In genomic region chr2:53347219-53347618, GRCh38 we compare ENCODE assay signal across 14 cellular contexts.
DNase-seq lines count a peak whose midpoint lies in the region; ATAC-seq, FAIRE-seq and TF ChIP-seq lines count a peak whose summit lies in the region.
"Had no signal": no experiment of that assay in that cellular context is flagged by ENCODE, and none has a peak within 500 bp of the region (broad histone marks: within the 10 kb centered on the region; RNA-seq: fewer than 3 reads in every experiment).

No MANE protein-coding gene starts in this region.

- no peak for ATAC-seq in HG02870 (IDR thresholded peaks at IDR 0.05; ENCODE audit: unreplicated experiment)
- ATAC-seq in activated naive CD8-positive, alpha-beta T cell treated with anti-CD3 and anti-CD28 coated beads, Interleukin-2, amount 50 U/mL, for 24 hours = no peak

- H3K36me3 ChIP-seq in bronchial epithelial cell (ENCODE audit: control insufficient read depth, insufficient read depth, low read length) = no peaks in the 10 kb centered on the region
- H3K36me3 ChIP-seq: BLaER1, HAP-1 had no signal

- H3K36me3 Mint-ChIP-seq in activated naive CD8-positive, alpha-beta T cell treated with anti-CD3 and anti-CD28 coated beads, Interleukin-2, amount 50 U/mL, for 24 hours (ENCODE audit: low read depth) = no peaks in the 10 kb centered on the region
- H3K36me3 Mint-ChIP-seq: CD8-positive, alpha-beta memory T cell had no signal

- H3K27ac Mint-ChIP-seq in activated naive CD8-positive, alpha-beta T cell treated with anti-CD3 and anti-CD28 coated beads, Interleukin-2, amount 50 U/mL, for 24 hours = no peak overlapping the region

- H3K27me3 Mint-ChIP-seq in activated naive CD8-positive, alpha-beta T cell treated with anti-CD3 and anti-CD28 coated beads, Interleukin-2, amount 50 U/mL, for 24 hours = no peaks in the 10 kb centered on the region

- DNase-seq in NCI-H226 (peak; percentile 22), bronchial epithelial cell (ENCODE audit: low read depth) (peak; percentile 35), fibroblast of pulmonary artery (ENCODE audit: low read depth) (peak; percentile 23), HK-2 (ENCODE audit: unreplicated experiment) (no peak)
- no peak for DNase-seq in activated naive CD8-positive, alpha-beta T cell treated with anti-CD3 and anti-CD28 coated beads, Interleukin-2, amount 50 U/mL, for 24 hours
- DNase-seq: Caco-2; CD8-positive, alpha-beta memory T cell; DND-41; GF-D8 had no signal

- H3K4me3 ChIP-seq in bronchial epithelial cell (ENCODE audit: low read depth, low read length) (no peak overlapping the region), fibroblast of pulmonary artery (replicated peaks; ENCODE audit: low read depth, low read length) (no peak overlapping the region)
- H3K4me3 ChIP-seq: BLaER1, HAP-1 had no signal

- TF ChIP-seq CTCF in bronchial epithelial cell (IDR thresholded peaks at IDR 0.05; ENCODE audit: insufficient read depth, low read length, severe bottlenecking) (no peak), fibroblast of pulmonary artery (IDR thresholded peaks at IDR 0.05; ENCODE audit: low read length, missing control alignments) (no peak)

- no peaks in the 10 kb centered on the region for H3K9me3 Mint-ChIP-seq in activated naive CD8-positive, alpha-beta T cell treated with anti-CD3 and anti-CD28 coated beads, Interleukin-2, amount 50 U/mL, for 24 hours

- no peak overlapping the region for H3K4me3 Mint-ChIP-seq in activated naive CD8-positive, alpha-beta T cell treated with anti-CD3 and anti-CD28 coated beads, Interleukin-2, amount 50 U/mL, for 24 hours
- H3K4me3 Mint-ChIP-seq: CD8-positive, alpha-beta memory T cell had no signal

- H3K4me1 Mint-ChIP-seq in activated naive CD8-positive, alpha-beta T cell treated with anti-CD3 and anti-CD28 coated beads, Interleukin-2, amount 50 U/mL, for 24 hours = no peaks in the 10 kb centered on the region
- H3K4me1 Mint-ChIP-seq: CD8-positive, alpha-beta memory T cell had no signal

- no peaks in the 10 kb centered on the region for H3K27me3 ChIP-seq in bronchial epithelial cell (ENCODE audit: control insufficient read depth, insufficient read depth, low read length)
- H3K27me3 ChIP-seq: BLaER1 had no signal

- FAIRE-seq in bronchial epithelial cell (lab: Jason Lieb, UNC) = no peak
- FAIRE-seq: GM19239, H1 had no signal

Comparison
In these comparisons a context has a peak if more than half of its experiments do, and no peak if none do; other contexts are left out.
1. DNase-seq: peak in NCI-H226 (single experiment), bronchial epithelial cell (single experiment) and fibroblast of pulmonary artery (single experiment); none in HK-2 (single experiment) and activated naive CD8-positive, alpha-beta T cell treated with anti-CD3 and anti-CD28 coated beads, Interleukin-2, amount 50 U/mL, for 24 hours (single experiment).